Comparison of ENCODE assay signal across 21 cellular contexts in the genomic region with DNA sequence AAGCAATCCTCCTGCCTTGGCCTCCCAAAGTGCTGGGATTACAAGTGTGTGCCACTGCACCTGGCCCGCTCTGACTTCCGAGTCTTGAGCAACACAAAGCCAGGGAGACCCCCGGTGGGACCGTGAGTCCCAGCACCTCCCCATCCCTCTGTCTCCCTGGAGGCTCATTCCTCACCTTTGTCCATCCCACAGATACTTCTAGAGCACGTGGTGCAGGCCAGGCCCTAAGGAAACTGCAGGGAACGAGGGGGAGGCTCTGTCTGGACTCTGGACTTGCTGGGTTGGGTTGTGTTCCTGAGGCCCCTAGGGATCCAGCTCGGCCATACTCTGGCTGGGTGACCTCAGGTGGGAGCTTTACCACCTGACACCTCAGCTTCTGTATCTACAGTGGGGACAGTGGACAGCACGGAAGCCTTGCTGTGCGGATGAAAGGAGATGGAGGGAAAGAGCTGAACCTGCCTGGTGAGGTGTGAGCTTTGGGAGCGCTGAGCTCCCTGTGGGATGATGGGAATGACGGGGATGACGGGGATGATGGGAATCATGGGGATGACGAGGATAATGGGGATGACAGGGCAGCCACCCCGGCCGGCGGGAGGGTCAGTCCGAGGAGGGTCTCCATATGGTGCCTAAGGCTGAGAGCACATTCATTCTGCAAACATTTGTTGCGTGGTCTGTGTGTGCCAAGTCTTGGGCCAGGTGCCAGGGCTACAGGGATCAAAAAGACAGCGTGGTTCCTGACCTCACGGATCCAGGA. TPM values are rescaled to one million over a fixed set of nuclear protein-coding genes. Genes with fewer than 3 reads are reported as not detected.
"Had no signal": no experiment of that assay in that cellular context is flagged by ENCODE, and none has a peak within 500 bp of the region (broad histone marks: within the 10 kb centered on the region; RNA-seq: fewer than 3 reads in every experiment).

No MANE protein-coding gene starts in this region.

- H3K27ac Mint-ChIP-seq: activated CD4-positive, alpha-beta T cell treated with anti-CD3 and anti-CD28 coated beads, Interleukin-2, amount 10 ng/mL, durations not matched to agents 24 days and 14 days; activated CD8-positive, alpha-beta T cell treated with anti-CD3 and anti-CD28 coated beads for 36 hours; activated T-cell treated with anti-CD3 and anti-CD28 coated beads, Interleukin-2, amount 50 U/mL, for 24 hours; activated T-helper 2 cell treated with anti-CD3 and anti-CD28 coated beads, Interferon-gamma antibody, Interleukin-2, Interleukin-4, amounts not matched to agents 10 μg/mL and 5 μg/mL and 100 μg/mL, durations not matched to agents 14 hours and 24 hours and 36 hours; mesothelial cell of epicardium; stimulated activated memory B cell treated with anti-CD40 and anti-IgM and Interleukin-4, amounts not matched to agents 10 μg/mL and 1 μg/mL and 100 μg/mL, for 72 hours had no signal

- H3K4me1 ChIP-seq: foreskin keratinocyte, thyroid gland had no signal

- H3K4me1 Mint-ChIP-seq: activated CD4-positive, alpha-beta T cell treated with anti-CD3 and anti-CD28 coated beads, Interleukin-2, amount 10 ng/mL, durations not matched to agents 24 days and 14 days; central memory CD8-positive, alpha-beta T cell; mesothelial cell of epicardium had no signal

- H3K9me3 Mint-ChIP-seq: activated CD4-positive, alpha-beta T cell treated with anti-CD3 and anti-CD28 coated beads, Interleukin-2, amount 10 ng/mL, durations not matched to agents 24 days and 14 days; activated CD8-positive, alpha-beta T cell treated with anti-CD3 and anti-CD28 coated beads for 36 hours; activated T-cell treated with anti-CD3 and anti-CD28 coated beads, Interleukin-2, amount 50 U/mL, for 24 hours; activated T-helper 2 cell treated with anti-CD3 and anti-CD28 coated beads, Interferon-gamma antibody, Interleukin-2, Interleukin-4, amounts not matched to agents 10 μg/mL and 5 μg/mL and 100 μg/mL, durations not matched to agents 14 hours and 24 hours and 36 hours; central memory CD8-positive, alpha-beta T cell; mesothelial cell of epicardium; stimulated activated memory B cell treated with anti-CD40 and anti-IgM and Interleukin-4, amounts not matched to agents 10 μg/mL and 1 μg/mL and 100 μg/mL, for 72 hours had no signal

- H3K27me3 ChIP-seq: brain microvascular endothelial cell, foreskin keratinocyte, thyroid gland had no signal

- H3K36me3 ChIP-seq: brain microvascular endothelial cell, thyroid gland had no signal

- H3K27ac ChIP-seq: brain microvascular endothelial cell, coronary artery, foreskin keratinocyte, thyroid gland had no signal

- H3K27me3 Mint-ChIP-seq: activated CD4-positive, alpha-beta T cell treated with anti-CD3 and anti-CD28 coated beads, Interleukin-2, amount 10 ng/mL, durations not matched to agents 24 days and 14 days; activated CD8-positive, alpha-beta T cell treated with anti-CD3 and anti-CD28 coated beads for 36 hours; activated T-cell treated with anti-CD3 and anti-CD28 coated beads, Interleukin-2, amount 50 U/mL, for 24 hours; stimulated activated memory B cell treated with anti-CD40 and anti-IgM and Interleukin-4, amounts not matched to agents 10 μg/mL and 1 μg/mL and 100 μg/mL, for 72 hours had no signal

- H3K9me3 ChIP-seq: thyroid gland had no signal

- DNase-seq: activated CD4-positive, alpha-beta T cell treated with anti-CD3 and anti-CD28 coated beads, Interleukin-2, amount 10 ng/mL, durations not matched to agents 24 days and 14 days; activated CD8-positive, alpha-beta T cell treated with anti-CD3 and anti-CD28 coated beads for 36 hours; activated naive CD4-positive, alpha-beta T cell treated with Interleukin-2 at 50 U/mL for 16 hours; activated T-cell treated with anti-CD3 and anti-CD28 coated beads, Interleukin-2, amount 50 U/mL, for 24 hours; anterior cingulate cortex; brain microvascular endothelial cell; foreskin keratinocyte; hypothalamus; islet precursor cell; stimulated activated CD4-positive, alpha-beta T cell treated with anti-CD3 and anti-CD28 coated beads, Interleukin-4, amount 100 ng/mL, for 4 hours; T-helper 1 cell; T-helper 9 cell; thyroid gland had no signal

- H3K4me3 ChIP-seq: coronary artery, thyroid gland had no signal

- H3K4me3 Mint-ChIP-seq: activated CD4-positive, alpha-beta T cell treated with anti-CD3 and anti-CD28 coated beads, Interleukin-2, amount 10 ng/mL, durations not matched to agents 24 days and 14 days; activated CD8-positive, alpha-beta T cell treated with anti-CD3 and anti-CD28 coated beads for 36 hours; activated T-cell treated with anti-CD3 and anti-CD28 coated beads, Interleukin-2, amount 50 U/mL, for 24 hours; central memory CD8-positive, alpha-beta T cell; mesothelial cell of epicardium; stimulated activated memory B cell treated with anti-CD40 and anti-IgM and Interleukin-4, amounts not matched to agents 10 μg/mL and 1 μg/mL and 100 μg/mL, for 72 hours had no signal

- ATAC-seq: activated CD8-positive, alpha-beta T cell treated with anti-CD3 and anti-CD28 coated beads for 36 hours; foreskin keratinocyte; left lobe of liver; sciatic nerve; stimulated activated memory B cell treated with anti-CD40 and anti-IgM and Interleukin-4, amounts not matched to agents 10 μg/mL and 1 μg/mL and 100 μg/mL, for 72 hours had no signal

RNA-seq across cellular contexts. Expression of gene C16orf74, which starts 26.6 kb away (rescaled TPM):
- total RNA-seq: activated T-helper 2 cell treated with anti-CD3 and anti-CD28 coated beads, Interferon-gamma antibody, Interleukin-2, Interleukin-4, amounts not matched to agents 10 μg/mL and 5 μg/mL and 100 μg/mL, durations not matched to agents 14 hours and 24 hours and 36 hours had no signal
- polyA plus RNA-seq: neural cell had no signal
